Comparison of ENCODE assay signal across 14 cellular contexts in the genomic region with DNA sequence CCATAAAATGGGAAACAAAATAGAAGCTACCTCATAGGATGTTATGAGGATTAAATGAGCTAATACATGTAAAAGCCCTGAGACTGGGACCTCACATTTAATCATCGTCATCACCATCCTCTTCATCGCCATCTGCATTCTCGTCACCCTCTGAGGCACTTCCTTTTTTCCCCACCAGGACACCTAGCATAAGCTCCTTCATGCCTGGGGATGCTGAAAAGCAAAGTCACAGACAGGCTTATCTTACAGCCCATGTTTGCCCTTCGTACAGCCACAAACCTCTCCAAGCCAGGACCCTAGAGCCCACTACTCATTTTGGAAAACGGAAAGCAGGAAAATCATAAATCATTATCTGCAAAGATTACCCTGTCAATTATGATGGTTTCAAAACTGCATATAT.
DNase-seq lines count a peak whose midpoint lies in the region; ATAC-seq and TF ChIP-seq lines count a peak whose summit lies in the region.
"Had no signal": no experiment of that assay in that cellular context is flagged by ENCODE, and none has a peak within 500 bp of the region (broad histone marks: within the 10 kb centered on the region; RNA-seq: fewer than 3 reads in every experiment).

No MANE protein-coding gene starts in this region.

- no peak for ATAC-seq in heart right ventricle

- H3K36me3 ChIP-seq in H7 (replicated peaks; ENCODE audit: control insufficient read depth, insufficient read depth, low read length) (no peaks in the 10 kb centered on the region), MG63 (no peaks in the 10 kb centered on the region), heart right ventricle (no peaks in the 10 kb centered on the region)

- no peak overlapping the region for H3K27ac Mint-ChIP-seq in progenitor cell of endocrine pancreas

- H3K4me1 Mint-ChIP-seq in progenitor cell of endocrine pancreas (ENCODE audit: low read depth), result no peaks in the 10 kb centered on the region
- H3K4me1 Mint-ChIP-seq: CD4-positive, CD25-positive, alpha-beta regulatory T cell had no signal

- H3K27me3 ChIP-seq in H7 (ENCODE audit: control insufficient read depth, insufficient read depth, low read length) (no peaks in the 10 kb centered on the region), MG63 (no peaks in the 10 kb centered on the region; the same call in 1 of the 2 replicates), heart right ventricle (no peaks in the 10 kb centered on the region)

- TF ChIP-seq CTCF in fibroblast of mammary gland (conservative IDR thresholded peaks at IDR 0.05; ENCODE audit: control insufficient read depth, insufficient read depth, low read depth, low read length) (peak; percentile 20), progenitor cell of endocrine pancreas (IDR thresholded peaks at IDR 0.05; ENCODE audit: unreplicated experiment) (peak; percentile 31), heart right ventricle (IDR thresholded peaks at IDR 0.05) (no peak)

- H3K4me1 ChIP-seq in heart right ventricle, result no peaks in the 10 kb centered on the region

- intact Hi-C loops in heart right ventricle (cut with DNase I), result no loop called here

- DNase-seq in H7 (peak; percentile 15), NAMALWA (ENCODE audit: low spot score) (peak; percentile 4), fibroblast of mammary gland (ENCODE audit: low read depth) (no peak), progenitor cell of endocrine pancreas (ENCODE audit: low spot score, unreplicated experiment) (no peak), MG63 (no peak), NCI-H1092 treated with DMSO at 0.1 percent for 48 hours (lab: John Stamatoyannopoulos, UW) (no peak), heart right ventricle (no peak)
- DNase-seq: CD4-positive, CD25-positive, alpha-beta regulatory T cell; EL; IMR-90; NCI-H1436 treated with DMSO at 0.1 percent for 48 hours; NCI-H2081; NCI-H510A; NCI-H774 had no signal

- H3K36me3 Mint-ChIP-seq in progenitor cell of endocrine pancreas (ENCODE audit: insufficient read depth), result no peaks in the 10 kb centered on the region
- H3K36me3 Mint-ChIP-seq: CD4-positive, CD25-positive, alpha-beta regulatory T cell had no signal

- H3K27ac ChIP-seq in heart right ventricle, result no peak overlapping the region

- peaks cover 3% of the 10 kb centered on the region for H3K9me3 Mint-ChIP-seq in progenitor cell of endocrine pancreas (ENCODE audit: low read depth)
- H3K9me3 Mint-ChIP-seq: CD4-positive, CD25-positive, alpha-beta regulatory T cell had no signal

- no peak overlapping the region for H3K4me3 ChIP-seq in H7 (ENCODE audit: insufficient read depth, low read depth, low read length)
- H3K4me3 ChIP-seq in fibroblast of mammary gland (ENCODE audit: control insufficient read depth, low read depth, low read length), result no peak overlapping the region
- H3K4me3 ChIP-seq in MG63, result no peak overlapping the region
- no peak overlapping the region for H3K4me3 ChIP-seq in heart right ventricle

- no peak overlapping the region for H3K4me3 Mint-ChIP-seq in progenitor cell of endocrine pancreas (ENCODE audit: low read depth)
- H3K4me3 Mint-ChIP-seq: CD4-positive, CD25-positive, alpha-beta regulatory T cell had no signal

- 53 to 58% methylated on average over 5 of the region's 5 CpGs for WGBS in heart right ventricle, 2 donors

- no peaks in the 10 kb centered on the region for H3K27me3 Mint-ChIP-seq in progenitor cell of endocrine pancreas
- H3K27me3 Mint-ChIP-seq: CD4-positive, CD25-positive, alpha-beta regulatory T cell had no signal

- no peaks in the 10 kb centered on the region for H3K9me3 ChIP-seq in MG63
- peaks cover 0 to 18% (median 0%) of the 10 kb centered on the region in 11 donors for H3K9me3 ChIP-seq in heart right ventricle

Comparison
In these comparisons a context has a peak if more than half of its experiments do, and no peak if none do; other contexts are left out.
1. DNase-seq: peak in H7 (single experiment) and NAMALWA (single experiment); none in fibroblast of mammary gland (single experiment), progenitor cell of endocrine pancreas (single experiment), MG63 (single experiment), NCI-H1092 treated with DMSO at 0.1 percent for 48 hours (single experiment) and heart right ventricle (0 of 2).
2. CTCF ChIP-seq: peak in fibroblast of mammary gland (single experiment) and progenitor cell of endocrine pancreas (single experiment); none in heart right ventricle (0 of 9).